ENCODE assay signal across 9 cellular contexts in the genomic region with DNA sequence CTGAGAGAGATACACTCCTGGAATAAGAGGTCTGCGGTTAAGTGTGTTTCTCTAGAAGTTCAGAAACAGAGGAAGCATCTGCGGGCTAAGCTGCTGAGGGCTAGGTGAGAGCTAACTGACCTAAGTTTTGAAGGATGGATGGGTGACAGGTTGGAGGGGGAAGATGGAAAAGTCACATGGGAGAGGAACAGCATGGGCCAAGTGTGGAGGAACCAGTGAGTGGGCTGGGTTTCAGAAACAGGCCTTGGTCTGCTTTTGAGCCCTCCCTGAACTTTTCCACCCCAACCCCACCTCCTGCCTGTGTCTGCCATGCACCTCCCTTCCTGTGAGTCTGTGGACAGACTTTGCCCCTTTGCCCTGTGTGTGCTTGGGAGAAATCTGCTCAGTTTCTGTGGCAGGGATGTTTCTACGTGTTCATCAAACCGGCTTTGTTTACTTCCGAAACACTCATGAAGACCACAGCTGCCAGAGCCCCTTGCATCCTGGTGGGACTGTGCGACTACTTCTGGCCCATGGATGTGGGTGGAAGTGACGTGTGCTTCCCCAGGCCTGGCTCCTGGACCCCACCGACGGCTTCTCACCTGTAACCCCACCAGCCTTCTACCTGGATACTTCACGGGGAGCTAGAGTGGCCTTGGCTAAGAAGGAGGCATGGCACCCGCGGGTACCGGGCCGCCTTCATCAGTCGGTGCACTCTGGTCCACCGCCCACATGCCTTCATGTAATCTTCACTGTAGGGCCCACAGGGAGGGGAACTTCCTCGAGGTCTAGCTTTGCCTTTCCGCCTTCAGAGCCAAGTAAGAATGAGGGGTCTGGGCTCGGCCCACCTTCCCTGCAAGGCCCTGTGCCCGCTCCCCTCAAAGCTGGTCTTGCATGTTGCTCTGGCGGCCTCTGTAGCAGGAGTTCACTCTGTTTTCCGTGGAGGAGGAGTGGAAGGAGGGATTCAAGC. TPM values are rescaled to one million over a fixed set of nuclear protein-coding genes. Genes with fewer than 3 reads are reported as not detected.
DNase-seq lines count a peak whose midpoint lies in the region; ATAC-seq and TF ChIP-seq lines count a peak whose summit lies in the region.
"Had no signal": no experiment of that assay in that cellular context is flagged by ENCODE, and none has a peak within 500 bp of the region (broad histone marks: within the 10 kb centered on the region; RNA-seq: fewer than 3 reads in every experiment).

No MANE protein-coding gene starts in this region.

- H3K36me3 Mint-ChIP-seq in IgD-negative memory B cell: peaks cover 1% of the 10 kb centered on the region
- H3K36me3 Mint-ChIP-seq in stimulated activated memory B cell treated with anti-CD40 and anti-IgM and Interleukin-4, amounts not matched to agents 10 μg/mL and 1 μg/mL and 100 μg/mL, for 72 hours: no peaks in the 10 kb centered on the region

- H3K9me3 Mint-ChIP-seq in IgD-negative memory B cell: no peaks in the 10 kb centered on the region
- no peaks in the 10 kb centered on the region for H3K9me3 Mint-ChIP-seq in stimulated activated memory B cell treated with anti-CD40 and anti-IgM and Interleukin-4, amounts not matched to agents 10 μg/mL and 1 μg/mL and 100 μg/mL, for 72 hours

- H3K27me3 Mint-ChIP-seq in IgD-negative memory B cell: no peaks in the 10 kb centered on the region
- no peaks in the 10 kb centered on the region for H3K27me3 Mint-ChIP-seq in stimulated activated memory B cell treated with anti-CD40 and anti-IgM and Interleukin-4, amounts not matched to agents 10 μg/mL and 1 μg/mL and 100 μg/mL, for 72 hours

- peaks cover 30 to 33% (median 32%) of the 10 kb centered on the region in 3 donors for H3K4me1 Mint-ChIP-seq in IgD-negative memory B cell
- peaks cover 65% of the 10 kb centered on the region for H3K4me1 Mint-ChIP-seq in stimulated activated memory B cell treated with anti-CD40 and anti-IgM and Interleukin-4, amounts not matched to agents 10 μg/mL and 1 μg/mL and 100 μg/mL, for 72 hours

- TF ChIP-seq CTCF in epithelial cell of proximal tubule (conservative IDR thresholded peaks at IDR 0.05; ENCODE audit: low read depth, low read length): no peak

- DNase-seq in activated CD4-positive, alpha-beta T cell treated with anti-CD3 and anti-CD28 coated beads for 48 hours: peak; percentile 49
- DNase-seq in epithelial cell of proximal tubule (ENCODE audit: low read depth) (no peak), A172 (ENCODE audit: low spot score) (no peak)
- DNase-seq in effector CD8-positive, alpha-beta T cell (lab: John Stamatoyannopoulos, UW): no peak
- DNase-seq: NCI-H1436 had no signal

- H3K4me3 ChIP-seq in epithelial cell of proximal tubule (ENCODE audit: low read depth, low read length): peak overlapping the region; percentile 60
- H3K4me3 ChIP-seq: lung had no signal

- H3K4me3 Mint-ChIP-seq in IgD-negative memory B cell: peak overlapping the region; percentile 74 to 90 (median 82)
- peak overlapping the region; percentile 60 for H3K4me3 Mint-ChIP-seq in stimulated activated memory B cell treated with anti-CD40 and anti-IgM and Interleukin-4, amounts not matched to agents 10 μg/mL and 1 μg/mL and 100 μg/mL, for 72 hours

- H3K27ac Mint-ChIP-seq in IgD-negative memory B cell: peak overlapping the region; percentile 80 to 92 (median 88)
- H3K27ac Mint-ChIP-seq in stimulated activated memory B cell treated with anti-CD40 and anti-IgM and Interleukin-4, amounts not matched to agents 10 μg/mL and 1 μg/mL and 100 μg/mL, for 72 hours: peak overlapping the region; percentile 74

- ATAC-seq in stimulated activated memory B cell treated with anti-CD40 and anti-IgM and Interleukin-4, amounts not matched to agents 10 μg/mL and 1 μg/mL and 100 μg/mL, for 72 hours: no peak
- ATAC-seq in GM19455 (IDR thresholded peaks at IDR 0.05; ENCODE audit: unreplicated experiment): no peak

RNA-seq across cellular contexts. Expression of a gene that starts 1.4 kb away (rescaled TPM):
- 89.2 TPM for polyA plus RNA-seq in IgD-negative memory B cell
- total RNA-seq in epithelial cell of proximal tubule: 72.3 and 138 TPM in 2 replicates
- total RNA-seq in A172 (2014; rRNA removed; shearing (Covaris generic)): 101 and 102 TPM in 2 replicates
